In genomic region chr14:95533391-95533821, GRCh38 we compare ENCODE assay signal across 8 cellular contexts. TPM values are rescaled to one million over a fixed set of nuclear protein-coding genes. Genes with fewer than 3 reads are reported as not detected.
A peak's percentile ranks its signal among the peaks of the same experiment; 100 is the strongest.
DNase-seq lines count a peak whose midpoint lies in the region; ATAC-seq and TF ChIP-seq lines count a peak whose summit lies in the region.

No MANE protein-coding gene starts in this region.

- no peak for ATAC-seq in naive thymus-derived CD8-positive, alpha-beta T cell
- ATAC-seq in GM21381 (IDR thresholded peaks at IDR 0.05; ENCODE audit: unreplicated experiment) (no peak), GM19351 (IDR thresholded peaks at IDR 0.05; ENCODE audit: unreplicated experiment) (no peak)

- H3K9me3 Mint-ChIP-seq in naive thymus-derived CD8-positive, alpha-beta T cell, result no peaks in the 10 kb centered on the region

- peak overlapping the region; percentile 92 to 98 (median 96) for H3K27ac Mint-ChIP-seq in naive thymus-derived CD8-positive, alpha-beta T cell

- H3K4me1 ChIP-seq in BE2C, result peaks cover 5% of the 10 kb centered on the region
- H3K4me1 ChIP-seq in Peyer's patch, result peaks cover 2 to 47% (median 14%) of the 10 kb centered on the region in 4 donors

- DNase-seq in BE2C, result peak; percentile 68
- peak; percentile 20 for DNase-seq in HK-2 (ENCODE audit: unreplicated experiment)
- DNase-seq in Peyer's patch, result peak in 1 of 3 donors; percentile 45
- DNase-seq in dermis blood vessel endothelial cell, result peak; percentile 76
- DNase-seq in naive thymus-derived CD8-positive, alpha-beta T cell, result no peak
- DNase-seq in OCI-M2 (lab: John Stamatoyannopoulos, UW; ENCODE audit: unreplicated experiment), result no peak

- peaks cover 33 to 66% (median 62%) of the 10 kb centered on the region in 4 donors for H3K4me1 Mint-ChIP-seq in naive thymus-derived CD8-positive, alpha-beta T cell

- H3K9me3 ChIP-seq in BE2C (no peaks in the 10 kb centered on the region), Peyer's patch (no peaks in the 10 kb centered on the region)

- peak overlapping the region; percentile 85 to 97 (median 93) for H3K4me3 Mint-ChIP-seq in naive thymus-derived CD8-positive, alpha-beta T cell

- H3K27me3 ChIP-seq in BE2C (no peaks in the 10 kb centered on the region), Peyer's patch (no peaks in the 10 kb centered on the region)

- no peak for TF ChIP-seq POLR2A in Peyer's patch (IDR thresholded peaks at IDR 0.05)

- peaks cover 12% of the 10 kb centered on the region; the same call in 1 of the 2 replicates for H3K36me3 ChIP-seq in BE2C
- H3K36me3 ChIP-seq in Peyer's patch, result peaks cover 0 to 3% (median 0%) of the 10 kb centered on the region in 3 donors

- H3K4me3 ChIP-seq in BE2C (ENCODE audit: low read depth, low read length), result peak overlapping the region; percentile 98
- H3K4me3 ChIP-seq in Peyer's patch, result peak overlapping the region; percentile 74 to 89 (median 80)

- POLR2A ChIA-PET in naive thymus-derived CD8-positive, alpha-beta T cell (lab: Charles Lee), result interaction anchor here (0.9 to 3.0 kb wide), 7 partner anchors 12 to 376 kb away, joined by 3 to 45 read pairs (median 9); partner anchors contain the start of genes DICER1 and SYNE3

- TF ChIP-seq CTCF in BE2C (IDR thresholded peaks at IDR 0.05; ENCODE audit: low read depth, low read length) (no peak), Peyer's patch (IDR thresholded peaks at IDR 0.05) (no peak)

- no peaks in the 10 kb centered on the region for H3K27me3 Mint-ChIP-seq in naive thymus-derived CD8-positive, alpha-beta T cell

- peak overlapping the region; percentile 31 to 86 (median 78) for H3K27ac ChIP-seq in Peyer's patch

- H3K36me3 Mint-ChIP-seq in naive thymus-derived CD8-positive, alpha-beta T cell, result peaks cover 0 to 20% (median 0%) of the 10 kb centered on the region in 3 donors

RNA-seq across cellular contexts. Expression of gene GLRX5, which starts 1.4 kb away (rescaled TPM):
- 189 TPM for polyA plus RNA-seq in BE2C (2012; ENCODE audit: insufficient read depth, insufficient read length, low read depth)
- total RNA-seq in Peyer's patch, result 10 to 100 TPM; 24.8 to 42.7 (median 29.5) TPM
- total RNA-seq in dermis blood vessel endothelial cell, result 50.2 and 56.9 TPM in 2 replicates
- 10 to 100 TPM; 17.9 to 22.5 TPM for total RNA-seq in naive thymus-derived CD8-positive, alpha-beta T cell
- 10 to 100 TPM; 61.6 to 87.6 (median 67.6) TPM for polyA plus RNA-seq in naive thymus-derived CD8-positive, alpha-beta T cell

RNA-seq across cellular contexts. Expression of gene SYNE3, which starts 17.0 kb away (rescaled TPM):
- 13.0 TPM for polyA plus RNA-seq in BE2C (2012; ENCODE audit: insufficient read depth, insufficient read length, low read depth)
- total RNA-seq in Peyer's patch, result 10 to 100 TPM in 3 of 4 donors, 1 to 10 TPM in 1; 7.2 to 35.5 (median 13.1) TPM
- total RNA-seq in dermis blood vessel endothelial cell, result 15.5 and 33.6 TPM in 2 replicates
- total RNA-seq in naive thymus-derived CD8-positive, alpha-beta T cell, result 10 to 100 TPM; 47.1 to 48.2 TPM
- polyA plus RNA-seq in naive thymus-derived CD8-positive, alpha-beta T cell, result 1 to 10 TPM; 2.4 to 4.6 (median 4.5) TPM

Comparison
In these comparisons a context has a peak if more than half of its experiments do, and no peak if none do; other contexts are left out.
1. DNase-seq: peak in BE2C (single experiment), HK-2 (single experiment) and dermis blood vessel endothelial cell (single experiment); none in naive thymus-derived CD8-positive, alpha-beta T cell (0 of 10) and OCI-M2 (single experiment).